In genomic region chr11:26443617-26444016, GRCh38 we compare ENCODE assay signal across 26 cellular contexts.
"Had no signal": no experiment of that assay in that cellular context is flagged by ENCODE, and none has a peak within 500 bp of the region (broad histone marks: within the 10 kb centered on the region; RNA-seq: fewer than 3 reads in every experiment).

No MANE protein-coding gene starts in this region.

- H3K4me3 ChIP-seq: coronary artery, esophagus squamous epithelium, gastrocnemius medialis, heart right ventricle, left lung, lower lobe of right lung, mucosa of descending colon had no signal

- ATAC-seq: effector memory CD8-positive, alpha-beta T cell; esophagus mucosa; gastrocnemius medialis; heart right ventricle; left cardiac atrium; left lung; left ventricle myocardium superior; lower lobe of right lung; mucosa of descending colon had no signal

- H3K4me1 ChIP-seq: esophagus squamous epithelium, gastrocnemius medialis, heart right ventricle, left lung, lower lobe of right lung had no signal

- H3K36me3 ChIP-seq: esophagus squamous epithelium, gastrocnemius medialis, heart right ventricle, left lung, lower lobe of right lung had no signal

- DNase-seq: effector CD8-positive, alpha-beta T cell; effector memory CD8-positive, alpha-beta T cell; endodermal cell; erythroblast; esophagus squamous epithelium; foreskin fibroblast; foreskin melanocyte; gastrocnemius medialis; glutamatergic neuron; head of caudate nucleus; heart right ventricle; hippocampal formation; left cardiac atrium; left ventricle myocardium superior; lower lobe of right lung; mesenchymal stem cell; mucosa of descending colon; naive B cell had no signal

- H3K27me3 ChIP-seq: esophagus squamous epithelium, gastrocnemius medialis, heart right ventricle, left lung had no signal

- FAIRE-seq: colon, endometrium, islet of Langerhans, keratinocyte had no signal

- H3K27ac ChIP-seq: coronary artery, epithelial cell of prostate, esophagus squamous epithelium, gastrocnemius medialis, heart right ventricle, left lung, lower lobe of right lung had no signal

- H3K9me3 ChIP-seq: esophagus squamous epithelium, gastrocnemius medialis, heart right ventricle, lower lobe of right lung, mucosa of descending colon had no signal
